ENCODE assay signal across 14 cellular contexts in the genomic region with DNA sequence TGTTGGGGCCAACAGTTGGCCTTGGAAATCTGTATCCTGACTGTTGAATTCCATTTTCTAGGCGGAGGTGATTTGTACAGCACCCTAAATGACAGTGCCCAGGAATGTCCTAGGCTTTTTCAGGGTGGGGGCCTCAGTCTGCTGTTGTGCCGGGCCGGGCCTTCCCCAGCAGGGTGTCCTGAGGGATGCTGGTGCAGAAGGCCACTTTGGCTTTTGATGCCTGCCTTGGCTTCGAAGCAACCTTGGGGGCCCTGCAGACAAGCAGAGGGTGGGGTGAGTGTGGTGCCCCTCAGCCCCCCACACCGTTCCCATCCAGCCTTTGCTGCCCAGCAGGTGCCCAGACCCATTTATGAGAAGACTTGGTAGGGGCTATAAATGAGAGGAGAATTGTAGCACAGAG.
"Had no signal": no experiment of that assay in that cellular context is flagged by ENCODE, and none has a peak within 500 bp of the region (broad histone marks: within the 10 kb centered on the region; RNA-seq: fewer than 3 reads in every experiment).

No MANE protein-coding gene starts in this region.

- H3K27me3 ChIP-seq: esophagus squamous epithelium had no signal

- H3K4me3 ChIP-seq: esophagus squamous epithelium had no signal

- DNase-seq: activated B cell treated with CpG ODN at 0.5 μM for 24 hours; activated CD4-positive, alpha-beta memory T cell treated with anti-CD3 and anti-CD28 coated beads for 36 hours; activated CD4-positive, alpha-beta T cell treated with anti-CD3 and anti-CD28 coated beads for 4 hours; activated naive CD4-positive, alpha-beta T cell treated with anti-CD3 and anti-CD28 coated beads for 36 hours; activated naive CD8-positive, alpha-beta T cell treated with anti-CD3 and anti-CD28 coated beads, Interleukin-2, amount 50 U/mL, for 24 hours; activated T-cell treated with anti-CD3 and anti-CD28 coated beads, Interleukin-2, amount 50 U/mL, for 4 hours; aorta; cerebellar nuclear complex; effector CD8-positive, alpha-beta T cell; esophagus squamous epithelium; nephron progenitor cell; nucleus accumbens; stimulated activated CD4-positive, alpha-beta T cell treated with anti-CD3 and anti-CD28 coated beads, Interleukin-2, amount 100 ng/mL, for 24 hours; stimulated activated naive CD4-positive, alpha-beta T cell treated with Interleukin-2 at 50 U/mL for 16 hours had no signal

- H3K9me3 ChIP-seq: esophagus squamous epithelium had no signal

- H3K4me1 ChIP-seq: esophagus squamous epithelium had no signal

- ATAC-seq: activated naive CD8-positive, alpha-beta T cell treated with anti-CD3 and anti-CD28 coated beads, Interleukin-2, amount 50 U/mL, for 24 hours; activated T-cell treated with anti-CD3 and anti-CD28 coated beads, Interleukin-2, amount 50 U/mL, for 4 hours had no signal
